1 cellular context compared by ENCODE assay signal in the genomic region with DNA sequence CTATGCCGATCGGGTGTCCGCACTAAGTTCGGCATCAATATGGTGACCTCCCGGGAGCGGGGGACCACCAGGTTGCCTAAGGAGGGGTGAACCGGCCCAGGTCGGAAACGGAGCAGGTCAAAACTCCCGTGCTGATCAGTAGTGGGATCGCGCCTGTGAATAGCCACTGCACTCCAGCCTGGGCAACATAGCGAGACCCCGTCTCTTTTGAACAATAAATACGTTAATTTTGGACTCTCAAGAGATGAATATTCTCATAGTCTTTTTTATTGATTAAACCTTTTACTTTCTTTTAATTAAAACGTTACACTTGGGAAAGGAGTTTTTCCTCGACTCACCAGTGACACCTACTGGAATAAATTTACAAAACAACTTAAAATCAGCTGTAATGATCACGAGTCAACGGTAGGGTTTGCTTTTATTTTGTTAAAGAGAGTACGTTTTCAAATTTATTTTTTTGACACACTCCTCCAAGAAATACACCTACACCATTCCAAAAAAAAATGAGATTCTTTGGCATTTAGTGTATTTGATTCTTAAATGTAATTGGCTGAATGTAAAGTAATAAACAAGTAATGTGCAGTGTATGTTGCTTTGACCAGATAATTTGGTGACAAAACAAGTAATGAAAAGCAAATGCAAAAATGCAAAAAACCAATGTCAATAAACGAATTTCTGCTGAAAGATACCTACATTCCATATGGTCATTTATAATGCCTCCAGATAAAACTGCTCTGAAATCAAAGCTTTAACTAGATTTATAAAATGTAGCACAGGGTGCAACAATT.
TF ChIP-seq lines count a peak whose summit lies in the region.

No MANE protein-coding gene starts in this region.

TF ChIP-seq in IMR-90, 13 proteins besides CTCF, POLR2A, EP300 and RAD21:
- TF ChIP-seq RCOR1 (IDR thresholded peaks at IDR 0.05; ENCODE audit: insufficient replicate concordance, low read length) = peak; percentile 27
- TF ChIP-seq, protein P1, sequence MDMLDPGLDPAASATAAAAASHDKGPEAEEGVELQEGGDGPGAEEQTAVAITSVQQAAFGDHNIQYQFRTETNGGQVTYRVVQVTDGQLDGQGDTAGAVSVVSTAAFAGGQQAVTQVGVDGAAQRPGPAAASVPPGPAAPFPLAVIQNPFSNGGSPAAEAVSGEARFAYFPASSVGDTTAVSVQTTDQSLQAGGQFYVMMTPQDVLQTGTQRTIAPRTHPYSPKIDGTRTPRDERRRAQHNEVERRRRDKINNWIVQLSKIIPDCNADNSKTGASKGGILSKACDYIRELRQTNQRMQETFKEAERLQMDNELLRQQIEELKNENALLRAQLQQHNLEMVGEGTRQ (IDR thresholded peaks at IDR 0.05; ENCODE audit: low read depth, low read length) = no peak
- peak; percentile 35; the same call in 1 of the 2 replicates for TF ChIP-seq BHLHE40 (IDR thresholded peaks at IDR 0.05; ENCODE audit: low read depth, low read length)
- TF ChIP-seq FOS (IDR thresholded peaks at IDR 0.05; ENCODE audit: low read depth, low read length) = peak; percentile 84
TF ChIP-seq in IMR-90: peak in this region for 3.
